Comparison of ENCODE assay signal across 1 cellular context in the genomic region with DNA sequence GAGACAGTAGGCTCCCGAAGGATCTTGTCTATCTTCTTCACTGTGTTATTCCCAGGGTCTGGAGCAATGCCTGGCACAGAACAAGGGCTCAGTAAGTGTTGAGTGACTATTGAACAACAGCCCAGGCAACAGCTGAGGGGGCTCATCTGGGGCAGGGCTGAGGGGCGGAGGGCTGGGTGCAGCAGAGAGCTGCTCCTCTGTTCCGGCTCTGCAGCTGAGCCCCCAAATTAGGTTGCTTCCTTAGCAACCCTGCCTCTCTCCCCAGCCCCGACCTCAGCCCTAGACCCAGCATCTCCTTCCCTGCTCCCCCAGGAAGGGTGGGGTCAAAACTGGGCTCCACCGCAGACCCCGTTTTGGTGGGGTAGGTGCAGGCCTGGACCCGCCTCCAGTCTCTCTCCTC.
TF ChIP-seq lines count a peak whose summit lies in the region.

No MANE protein-coding gene starts in this region.

TF ChIP-seq in H1, 55 proteins besides CTCF, POLR2A, EP300 and RAD21:
- no peak for TF ChIP-seq CREB1 (IDR thresholded peaks at IDR 0.05)
- TF ChIP-seq ASH2L (IDR thresholded peaks at IDR 0.05; ENCODE audit: low read length), result no peak
- no peak for TF ChIP-seq RXRA (IDR thresholded peaks at IDR 0.05; ENCODE audit: insufficient read depth, low read depth, low read length)
- TF ChIP-seq JUND (IDR thresholded peaks at IDR 0.05; ENCODE audit: low read length), result no peak
- no peak for TF ChIP-seq BCL11A (IDR thresholded peaks at IDR 0.05; ENCODE audit: low read depth in 2 of 2, low read length in 2 of 2)
- no peak for TF ChIP-seq MAFK (IDR thresholded peaks at IDR 0.05; ENCODE audit: low read depth, low read length)
- TF ChIP-seq GTF2F1 (IDR thresholded peaks at IDR 0.05; ENCODE audit: borderline replicate concordance, low read depth, low read length), result no peak
- no peak for TF ChIP-seq POU5F1 (IDR thresholded peaks at IDR 0.05; ENCODE audit: low read depth, low read length)
- TF ChIP-seq SIRT6 (IDR thresholded peaks at IDR 0.05; ENCODE audit: low read length), result no peak
- TF ChIP-seq KDM4A (IDR thresholded peaks at IDR 0.05; ENCODE audit: low read depth, low read length, severe bottlenecking), result no peak
- no peak for TF ChIP-seq CHD2 (IDR thresholded peaks at IDR 0.05; ENCODE audit: low read length)
- TF ChIP-seq, protein P1, sequence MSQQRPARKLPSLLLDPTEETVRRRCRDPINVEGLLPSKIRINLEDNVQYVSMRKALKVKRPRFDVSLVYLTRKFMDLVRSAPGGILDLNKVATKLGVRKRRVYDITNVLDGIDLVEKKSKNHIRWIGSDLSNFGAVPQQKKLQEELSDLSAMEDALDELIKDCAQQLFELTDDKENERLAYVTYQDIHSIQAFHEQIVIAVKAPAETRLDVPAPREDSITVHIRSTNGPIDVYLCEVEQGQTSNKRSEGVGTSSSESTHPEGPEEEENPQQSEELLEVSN (IDR thresholded peaks at IDR 0.05), result no peak
- TF ChIP-seq, protein P2, sequence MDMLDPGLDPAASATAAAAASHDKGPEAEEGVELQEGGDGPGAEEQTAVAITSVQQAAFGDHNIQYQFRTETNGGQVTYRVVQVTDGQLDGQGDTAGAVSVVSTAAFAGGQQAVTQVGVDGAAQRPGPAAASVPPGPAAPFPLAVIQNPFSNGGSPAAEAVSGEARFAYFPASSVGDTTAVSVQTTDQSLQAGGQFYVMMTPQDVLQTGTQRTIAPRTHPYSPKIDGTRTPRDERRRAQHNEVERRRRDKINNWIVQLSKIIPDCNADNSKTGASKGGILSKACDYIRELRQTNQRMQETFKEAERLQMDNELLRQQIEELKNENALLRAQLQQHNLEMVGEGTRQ (IDR thresholded peaks at IDR 0.05; ENCODE audit: low read length), result no peak
- TF ChIP-seq KDM1A (IDR thresholded peaks at IDR 0.05; ENCODE audit: borderline replicate concordance, low read length), result no peak
